In the genomic region with DNA sequence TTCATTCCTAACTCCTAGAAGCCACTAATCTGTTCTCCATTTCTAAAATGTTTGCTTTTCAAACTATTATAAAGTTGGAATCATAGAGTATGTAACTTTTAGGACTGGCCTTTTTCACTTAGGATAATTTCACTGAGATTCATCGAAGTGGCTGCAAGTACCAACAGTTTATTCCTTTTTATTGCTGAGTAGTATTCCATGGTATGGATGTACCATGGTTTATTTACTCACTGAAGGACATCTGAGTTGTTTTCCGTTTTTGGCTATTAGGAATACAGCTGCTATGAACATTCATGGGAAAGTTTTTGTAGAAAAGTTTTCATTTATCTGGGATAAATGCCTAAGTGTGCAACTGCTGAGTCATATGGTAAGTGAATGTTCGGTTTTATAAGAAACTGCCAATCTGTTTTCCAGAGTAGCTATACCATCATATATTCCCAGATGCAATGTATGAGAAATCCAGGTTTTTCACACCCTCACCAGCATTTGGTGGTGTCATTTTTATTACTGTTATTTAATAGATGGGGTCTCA, we compare ENCODE assay signal across 19 cellular contexts.
DNase-seq lines count a peak whose midpoint lies in the region; ATAC-seq and TF ChIP-seq lines count a peak whose summit lies in the region.
"Had no signal": no experiment of that assay in that cellular context is flagged by ENCODE, and none has a peak within 500 bp of the region (broad histone marks: within the 10 kb centered on the region; RNA-seq: fewer than 3 reads in every experiment).

No MANE protein-coding gene starts in this region.

- no TSS peak for BruUV-seq in A673 (replicated peaks; lab: Mats Ljungman, UMichigan)

- no peak overlapping the region for H4K8ac ChIP-seq in H9 (replicated peaks; ENCODE audit: insufficient read length, low read depth, low read length)

- no peak overlapping the region for H3K4ac ChIP-seq in H9 (ENCODE audit: low read depth, low read length)

- ATAC-seq in HG02938 (IDR thresholded peaks at IDR 0.05; ENCODE audit: unreplicated experiment) = no peak
- ATAC-seq: Panc1 had no signal

- no peak overlapping the region for H3K18ac ChIP-seq in H9 (ENCODE audit: insufficient read length, low read depth, low read length)

- intact Hi-C loops in A673 (cut with micrococcal nuclease; ENCODE audit: unreplicated experiment) = no loop called here

- H2BK15ac ChIP-seq in H9 (ENCODE audit: low read depth, low read length) = no peak overlapping the region

- H3K27ac Mint-ChIP-seq in H9 = no peak overlapping the region
- H3K27ac Mint-ChIP-seq: activated naive CD4-positive, alpha-beta T cell treated with anti-CD3 and anti-CD28 coated beads, Interleukin-2, amount 10 ng/mL, durations not matched to agents 7 days and 5 days had no signal

- H3K36me3 ChIP-seq in OCI-LY3 (replicated peaks; ENCODE audit: low read depth, low read length) (peaks cover 20% of the 10 kb centered on the region), fibroblast of lung (ENCODE audit: control insufficient read depth, insufficient read depth, low read length) (no peaks in the 10 kb centered on the region), A673 (ENCODE audit: insufficient read depth, low read length, poor library complexity, severe bottlenecking) (no peaks in the 10 kb centered on the region)
- H3K36me3 ChIP-seq: upper lobe of right lung had no signal

- H2BK12ac ChIP-seq in H9 (ENCODE audit: insufficient read length, low read depth, low read length) = no peak overlapping the region

- H4K91ac ChIP-seq in H9 (ENCODE audit: insufficient read length, low read depth, low read length) = no peak overlapping the region

- H3K14ac ChIP-seq in H9 (ENCODE audit: insufficient read depth, low read length) = no peak overlapping the region

- H3K27ac ChIP-seq in OCI-LY3 (ENCODE audit: low read length) (peak overlapping the region; percentile 70), fibroblast of lung (ENCODE audit: insufficient read depth, low read length) (no peak overlapping the region), H9 (ENCODE audit: insufficient read length, low read depth, low read length) (no peak overlapping the region), A673 (ENCODE audit: low read depth, low read length, poor library complexity, severe bottlenecking) (no peak overlapping the region)
- H3K27ac ChIP-seq: upper lobe of right lung had no signal

- DNase-seq in A172 (ENCODE audit: low spot score) (peak; percentile 30), EH (ENCODE audit: low read depth) (peak; percentile 67), fibroblast of lung (ENCODE audit: low read depth in 2 of 2) (peak; percentile 51 to 62), H9 (no peak), A673 (ENCODE audit: low spot score) (no peak), NCI-H82 (lab: John Stamatoyannopoulos, UW) (no peak)
- DNase-seq: activated CD4-positive, CD25-positive, alpha-beta regulatory T cell; activated CD8-positive, alpha-beta memory T cell treated with anti-CD3 and anti-CD28 coated beads, Interleukin-2, amount 50 U/mL, for 4 hours; activated naive CD4-positive, alpha-beta T cell treated with anti-CD3 and anti-CD28 coated beads, Interleukin-2, amount 10 ng/mL, durations not matched to agents 7 days and 5 days; AML-193; DND-41; islet precursor cell; Kasumi-1; occipital lobe; SW 1271; upper lobe of right lung had no signal

- no peaks in the 10 kb centered on the region for H3K9me3 ChIP-seq in OCI-LY3 (ENCODE audit: insufficient read depth, low read length)
- no peaks in the 10 kb centered on the region for H3K9me3 ChIP-seq in fibroblast of lung (ENCODE audit: control insufficient read depth, insufficient read depth, low read depth, low read length)
- H3K9me3 ChIP-seq in H9 (ENCODE audit: control insufficient read depth, low read depth, low read length) = no peaks in the 10 kb centered on the region
- H3K9me3 ChIP-seq in A673 (ENCODE audit: low read depth, low read length, poor library complexity, severe bottlenecking) = no peaks in the 10 kb centered on the region
- H3K9me3 ChIP-seq: upper lobe of right lung had no signal

- no peak overlapping the region for H2BK120ac ChIP-seq in H9 (ENCODE audit: low read depth, low read length, poor library complexity, severe bottlenecking)

- H2AK5ac ChIP-seq in H9 (ENCODE audit: insufficient read length, low read length) = no peak overlapping the region

- peaks cover 0 to 2% of the 10 kb centered on the region in 2 experiments; a peak in 1 of 4 replicates for H3K4me1 Mint-ChIP-seq in H9

- no peaks in the 10 kb centered on the region for H3K36me3 Mint-ChIP-seq in H9 (ENCODE audit: insufficient read depth in 1 of 3, low read depth in 3 of 3)

- no peak for TF ChIP-seq CTCF in OCI-LY3 (IDR thresholded peaks at IDR 0.05; ENCODE audit: low read depth, low read length)
- no peak for TF ChIP-seq CTCF in fibroblast of lung (conservative IDR thresholded peaks at IDR 0.05 in 1 of 2, IDR thresholded peaks at IDR 0.05 in 1 of 2; ENCODE audit: low read depth in 1 of 2, low read length in 2 of 2)
- no peak for TF ChIP-seq CTCF in H9 (conservative IDR thresholded peaks at IDR 0.05)
- TF ChIP-seq CTCF in A673 (conservative IDR thresholded peaks at IDR 0.05; ENCODE audit: low read depth, low read length) = no peak

- peak overlapping the region; percentile 54 for H3K4me2 ChIP-seq in OCI-LY3 (ENCODE audit: low read length)
- H3K4me2 ChIP-seq in fibroblast of lung (ENCODE audit: extremely low read depth, insufficient read depth, low read length) = no peak overlapping the region
- no peak overlapping the region for H3K4me2 ChIP-seq in H9 (ENCODE audit: insufficient read depth, insufficient read length, low read length)

- POLR2A ChIA-PET in A673 (lab: Charles Lee; ENCODE audit: low non-redundant PET) = interaction anchor here (0.7 kb wide), 1 partner anchor 28 kb away, joined by 3 read pairs; no protein-coding TSS in a partner anchor

- no peaks in the 10 kb centered on the region for H3K9me3 Mint-ChIP-seq in H9
- H3K9me3 Mint-ChIP-seq: activated naive CD4-positive, alpha-beta T cell treated with anti-CD3 and anti-CD28 coated beads, Interleukin-2, amount 10 ng/mL, durations not matched to agents 7 days and 5 days had no signal

- WGBS in H9 (ENCODE audit: extremely low coverage, insufficient read length, low lambda C conversion rate) = no CpG with 5 or more reads among the region's 3 CpGs

- H3K4me1 ChIP-seq in OCI-LY3 (ENCODE audit: low read length) (peaks cover 47% of the 10 kb centered on the region), fibroblast of lung (ENCODE audit: control insufficient read depth, extremely low read depth, insufficient read depth, low read length) (no peaks in the 10 kb centered on the region), H9 (ENCODE audit: insufficient read depth, low read length) (no peaks in the 10 kb centered on the region), A673 (ENCODE audit: insufficient read depth, low read length, poor library complexity, severe bottlenecking) (no peaks in the 10 kb centered on the region)

- H3K4me3 ChIP-seq in OCI-LY3 (ENCODE audit: low read length) (peak overlapping the region; percentile 10; the same call in 1 of the 2 replicates), fibroblast of lung (replicated peaks in 1 of 4; ENCODE audit: control extremely low read depth in 1 of 4, insufficient read depth in 1 of 4, low read depth in 3 of 4, low read length in 4 of 4) (no peak overlapping the region), A673 (ENCODE audit: low read depth, low read length, poor library complexity, severe bottlenecking) (no peak overlapping the region)
- H3K4me3 ChIP-seq: upper lobe of right lung had no signal

- H3K4me3 Mint-ChIP-seq in H9 = no peak overlapping the region
- H3K4me3 Mint-ChIP-seq: activated naive CD4-positive, alpha-beta T cell treated with anti-CD3 and anti-CD28 coated beads, Interleukin-2, amount 10 ng/mL, durations not matched to agents 7 days and 5 days had no signal

- peaks cover 21% of the 10 kb centered on the region for H4K20me1 ChIP-seq in OCI-LY3 (ENCODE audit: insufficient read depth, low read length)
- no peaks in the 10 kb centered on the region for H4K20me1 ChIP-seq in fibroblast of lung (ENCODE audit: control insufficient read depth, extremely low read depth, insufficient read depth, low read length)
- H4K20me1 ChIP-seq in H9 (ENCODE audit: control insufficient read depth, insufficient read depth, insufficient read length) = no peaks in the 10 kb centered on the region

- H3K23ac ChIP-seq in H9 (ENCODE audit: insufficient read length, low read depth, low read length) = no peak overlapping the region

- H3K9ac ChIP-seq in OCI-LY3 (ENCODE audit: low read length) (no peak overlapping the region; the same call in 1 of the 2 replicates), fibroblast of lung (ENCODE audit: insufficient read depth, low read length) (no peak overlapping the region), H9 (ENCODE audit: extremely low read depth, insufficient read length, low read length) (no peak overlapping the region)

- H3K23me2 ChIP-seq in H9 (ENCODE audit: insufficient read length, low read depth, low read length, poor library complexity, severe bottlenecking) = no peaks in the 10 kb centered on the region

- peaks cover 3% of the 10 kb centered on the region for H3K79me1 ChIP-seq in H9 (ENCODE audit: insufficient read depth, low read depth, low read length, poor library complexity, severe bottlenecking)

- no peak overlapping the region for H2BK5ac ChIP-seq in H9 (ENCODE audit: insufficient read length, low read length)

- no peaks in the 10 kb centered on the region for H3K27me3 Mint-ChIP-seq in H9 (ENCODE audit: low read depth)
- H3K27me3 Mint-ChIP-seq: activated naive CD4-positive, alpha-beta T cell treated with anti-CD3 and anti-CD28 coated beads, Interleukin-2, amount 10 ng/mL, durations not matched to agents 7 days and 5 days had no signal

- H3K27me3 ChIP-seq in OCI-LY3 (ENCODE audit: low read depth, low read length) (no peaks in the 10 kb centered on the region), fibroblast of lung (ENCODE audit: control insufficient read depth, insufficient read depth, low read length) (no peaks in the 10 kb centered on the region), H9 (ENCODE audit: insufficient read depth, low read length) (no peaks in the 10 kb centered on the region), A673 (replicated peaks; ENCODE audit: insufficient read depth, low read depth, low read length, poor library complexity) (no peaks in the 10 kb centered on the region)
- H3K27me3 ChIP-seq: upper lobe of right lung had no signal

- CTCF ChIA-PET in A673 (lab: Charles Lee) = no interaction called here

- H3T11ph ChIP-seq in H9 (ENCODE audit: low read length) = no peak overlapping the region

- H3K56ac ChIP-seq in H9 (ENCODE audit: insufficient read length, low read depth, low read length) = no peak overlapping the region

- H2AFZ ChIP-seq in OCI-LY3 (ENCODE audit: low read depth, low read length) (no peak overlapping the region), fibroblast of lung (ENCODE audit: low read length) (no peak overlapping the region), H9 (ENCODE audit: low read length) (no peak overlapping the region)

- H3K79me2 ChIP-seq in OCI-LY3 (ENCODE audit: low read length) (peaks cover 29% of the 10 kb centered on the region), fibroblast of lung (ENCODE audit: control insufficient read depth, insufficient read depth, low read length) (no peaks in the 10 kb centered on the region), H9 (ENCODE audit: insufficient read depth, low read length) (no peaks in the 10 kb centered on the region)

- H4K5ac ChIP-seq in H9 (ENCODE audit: insufficient read length, low read depth, low read length) = no peak overlapping the region

- H2BK20ac ChIP-seq in H9 (ENCODE audit: low read depth, low read length, poor library complexity, severe bottlenecking) = no peak overlapping the region

Comparison
In these comparisons a context has a peak if more than half of its experiments do, and no peak if none do; other contexts are left out.
1. DNase-seq: peak in A172 (single experiment), EH (single experiment) and fibroblast of lung (2 of 2); none in H9 (single experiment), A673 (single experiment) and NCI-H82 (single experiment).